In the genomic region with DNA sequence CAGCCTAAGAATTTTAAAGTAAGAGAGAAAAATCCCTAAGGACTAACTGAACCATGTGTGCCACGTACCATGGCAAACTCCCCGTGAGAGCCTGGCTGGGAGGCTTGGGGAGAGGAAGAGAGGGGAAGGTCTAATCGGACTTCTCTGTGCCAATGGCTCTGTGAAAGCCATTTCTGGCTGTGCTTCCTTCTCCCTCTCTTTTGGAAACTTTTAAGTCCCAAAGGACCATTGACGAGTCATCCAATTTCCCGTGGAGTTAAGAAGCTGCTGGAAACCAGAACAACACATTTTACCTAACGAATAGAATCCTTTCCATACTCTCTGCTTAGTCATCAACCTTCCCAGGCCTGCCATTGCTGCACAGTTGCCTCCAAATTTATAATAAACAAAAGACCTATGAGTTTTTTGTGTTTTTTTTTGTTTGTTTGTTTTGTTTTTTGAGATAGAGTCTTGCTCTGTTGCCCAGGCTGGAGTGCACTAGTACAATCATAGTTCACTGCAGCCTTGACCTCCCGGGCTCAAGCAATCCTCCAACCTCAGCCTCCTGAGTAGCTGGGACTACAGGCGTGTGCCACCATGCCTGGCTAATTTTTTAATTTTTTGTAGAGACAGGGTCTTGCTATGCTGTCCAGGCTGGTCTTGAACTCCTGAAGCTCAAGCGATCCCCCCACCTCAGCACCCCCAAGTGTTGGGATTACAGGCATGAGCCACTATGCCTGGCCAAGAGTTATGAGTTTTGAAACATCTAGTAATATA, we compare ENCODE assay signal across 12 cellular contexts. TPM values are rescaled to one million over a fixed set of nuclear protein-coding genes. Genes with fewer than 3 reads are reported as not detected.
DNase-seq lines count a peak whose midpoint lies in the region; ATAC-seq and TF ChIP-seq lines count a peak whose summit lies in the region.
"Had no signal": no experiment of that assay in that cellular context is flagged by ENCODE, and none has a peak within 500 bp of the region (broad histone marks: within the 10 kb centered on the region; RNA-seq: fewer than 3 reads in every experiment).

No MANE protein-coding gene starts in this region.

- H3K36me3 ChIP-seq in gastrocnemius medialis, result peaks cover 0 to 10% of the 10 kb centered on the region in 2 donors

- TF ChIP-seq CTCF in foreskin fibroblast (IDR thresholded peaks at IDR 0.05; ENCODE audit: low read depth, low read length) (no peak), gastrocnemius medialis (IDR thresholded peaks at IDR 0.05 in 4 of 5, conservative IDR thresholded peaks at IDR 0.05 in 1 of 5) (no peak)

- peaks cover 0 to 8% of the 10 kb centered on the region in 2 donors for H3K4me1 ChIP-seq in gastrocnemius medialis

- DNase-seq in Daoy (ENCODE audit: low read depth) (peak; percentile 41), foreskin fibroblast (peak; percentile 51 to 58), gastrocnemius medialis (no peak), SHP77 (lab: John Stamatoyannopoulos, UW) (no peak)
- DNase-seq: activated CD4-positive, alpha-beta T cell treated with anti-CD3 and anti-CD28 coated beads, Interleukin-2, amount 10 ng/mL, durations not matched to agents 24 days and 14 days; C1 segment of cervical spinal cord; Kasumi-1; NCI-H2081 had no signal

- ATAC-seq in SK-N-SH treated with all-trans-retinoic acid at 6 μM for 48 hours (peak; percentile 57), gastrocnemius medialis (peak; percentile 55 to 70), GM21825 (IDR thresholded peaks at IDR 0.05; ENCODE audit: unreplicated experiment) (no peak), GM19324 (IDR thresholded peaks at IDR 0.05; ENCODE audit: low FRiP score, unreplicated experiment) (no peak), HG03108 (IDR thresholded peaks at IDR 0.05; ENCODE audit: unreplicated experiment) (no peak)

- peak overlapping the region; percentile 34 to 56 (median 43) for H3K27ac ChIP-seq in gastrocnemius medialis

- H3K27me3 ChIP-seq in gastrocnemius medialis, result no peaks in the 10 kb centered on the region

- H3K9me3 ChIP-seq in gastrocnemius medialis, result no peaks in the 10 kb centered on the region

- H3K4me3 ChIP-seq in foreskin fibroblast (ENCODE audit: low read depth in 1 of 2, low read length in 2 of 2), result no peak overlapping the region
- H3K4me3 ChIP-seq in gastrocnemius medialis, result no peak overlapping the region

- intact Hi-C loops in gastrocnemius medialis (cut with DNase I; ENCODE audit: low total_unique reads), result no loop called here

- TF ChIP-seq POLR2A in gastrocnemius medialis (IDR thresholded peaks at IDR 0.05), result no peak

- in situ Hi-C loops in gastrocnemius medialis (cut with MboI; ENCODE audit: low sequenced_read_pairs in 4 of 4), result no loop called here

TF ChIP-seq in SK-N-SH treated with all-trans-retinoic acid at 6 μM for 48 hours, 23 proteins besides CTCF, POLR2A, EP300 and RAD21:
- TF ChIP-seq ISL1 (CRISPR knock-in tag; IDR thresholded peaks at IDR 0.05) (0 out of 2 replicates have a peak, but pooled peaks have one; percentile 6), ZFP30 (CRISPR knock-in tag; IDR thresholded peaks at IDR 0.05) (no peak)
- TF ChIP-seq, protein P1, sequence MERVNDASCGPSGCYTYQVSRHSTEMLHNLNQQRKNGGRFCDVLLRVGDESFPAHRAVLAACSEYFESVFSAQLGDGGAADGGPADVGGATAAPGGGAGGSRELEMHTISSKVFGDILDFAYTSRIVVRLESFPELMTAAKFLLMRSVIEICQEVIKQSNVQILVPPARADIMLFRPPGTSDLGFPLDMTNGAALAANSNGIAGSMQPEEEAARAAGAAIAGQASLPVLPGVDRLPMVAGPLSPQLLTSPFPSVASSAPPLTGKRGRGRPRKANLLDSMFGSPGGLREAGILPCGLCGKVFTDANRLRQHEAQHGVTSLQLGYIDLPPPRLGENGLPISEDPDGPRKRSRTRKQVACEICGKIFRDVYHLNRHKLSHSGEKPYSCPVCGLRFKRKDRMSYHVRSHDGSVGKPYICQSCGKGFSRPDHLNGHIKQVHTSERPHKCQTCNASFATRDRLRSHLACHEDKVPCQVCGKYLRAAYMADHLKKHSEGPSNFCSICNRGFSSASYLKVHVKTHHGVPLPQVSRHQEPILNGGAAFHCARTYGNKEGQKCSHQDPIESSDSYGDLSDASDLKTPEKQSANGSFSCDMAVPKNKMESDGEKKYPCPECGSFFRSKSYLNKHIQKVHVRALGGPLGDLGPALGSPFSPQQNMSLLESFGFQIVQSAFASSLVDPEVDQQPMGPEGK (CRISPR knock-in tag; IDR thresholded peaks at IDR 0.05; ENCODE audit: borderline replicate concordance), result no peak

RNA-seq across cellular contexts. Expression of gene LAMB1, which starts 13.2 kb away (rescaled TPM):
- total RNA-seq in Daoy (2014; rRNA removed; shearing (Covaris generic)), result 157 and 179 TPM in 2 replicates
- 10 to 100 TPM; 14.5 to 56.6 (median 29.8) TPM for total RNA-seq in gastrocnemius medialis
- total RNA-seq: activated CD4-positive, alpha-beta T cell treated with anti-CD3 and anti-CD28 coated beads, Interleukin-2, amount 10 ng/mL, durations not matched to agents 24 days and 14 days had no signal

Comparison
In these comparisons a context has a peak if more than half of its experiments do, and no peak if none do; other contexts are left out.
1. DNase-seq: peak in Daoy (single experiment) and foreskin fibroblast (2 of 2); none in gastrocnemius medialis (0 of 2) and SHP77 (0 of 2).
2. ATAC-seq: peak in SK-N-SH treated with all-trans-retinoic acid at 6 μM for 48 hours (single experiment) and gastrocnemius medialis (2 of 2); none in GM21825 (single experiment), GM19324 (single experiment) and HG03108 (single experiment).